Comparison of ENCODE assay signal across 22 cellular contexts in the genomic region with DNA sequence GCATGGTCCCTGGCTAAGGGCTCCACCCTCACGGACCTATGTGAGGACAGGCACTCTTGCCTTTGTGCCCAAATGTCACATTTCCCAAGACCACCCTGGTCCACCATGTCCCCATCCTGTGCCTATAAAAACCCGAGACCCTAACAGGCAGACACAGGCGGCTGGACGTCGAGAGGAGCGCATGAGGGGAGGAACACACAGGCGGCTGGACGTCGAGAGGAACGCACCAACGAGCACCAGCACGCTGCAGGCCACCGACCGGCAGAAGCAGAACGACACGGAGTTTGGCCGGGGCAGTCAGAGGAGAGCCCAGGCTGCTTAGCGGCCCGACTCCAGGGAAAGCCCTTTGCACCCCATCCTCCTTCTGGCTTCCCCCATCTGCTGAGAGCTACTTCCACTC.
DNase-seq lines count a peak whose midpoint lies in the region; ATAC-seq and TF ChIP-seq lines count a peak whose summit lies in the region.
"Had no signal": no experiment of that assay in that cellular context is flagged by ENCODE, and none has a peak within 500 bp of the region (broad histone marks: within the 10 kb centered on the region; RNA-seq: fewer than 3 reads in every experiment).

No MANE protein-coding gene starts in this region.

- H3K27ac Mint-ChIP-seq in osteocyte (ENCODE audit: unreplicated experiment), result no peak overlapping the region
- no peak overlapping the region for H3K27ac Mint-ChIP-seq in type B pancreatic cell
- H3K27ac Mint-ChIP-seq: CD4-positive, CD25-positive, alpha-beta regulatory T cell had no signal

- H3K9me3 Mint-ChIP-seq in osteocyte (ENCODE audit: unreplicated experiment) (peaks cover 24% of the 10 kb centered on the region), type B pancreatic cell (peaks cover 16% of the 10 kb centered on the region)

- DNase-seq in left cardiac atrium (peak; percentile 11), Right ventricle myocardium superior (no peak), islet precursor cell (peak; percentile 35), osteocyte (ENCODE audit: extremely low spot score, unreplicated experiment) (peak; percentile 77), type B pancreatic cell (ENCODE audit: extremely low spot score, unreplicated experiment) (peak; percentile 44), NCI-H2227 (lab: John Stamatoyannopoulos, UW; ENCODE audit: unreplicated experiment) (no peak), NCI-H82 treated with DMSO at 0.1 percent for 48 hours (lab: John Stamatoyannopoulos, UW; ENCODE audit: unreplicated experiment) (no peak)
- DNase-seq: BE2C; CD4-positive, CD25-positive, alpha-beta regulatory T cell; COR-L47; DMS 273 treated with DMSO at 0.1 percent for 48 hours; GDM1; GM23248; KBM-7; NCI-H1105; NCI-H2081; NCI-H2171 treated with DMSO at 0.1 percent for 48 hours; NCI-H446 treated with DMSO at 0.1 percent for 48 hours; NCI-H69; NK-92 treated with Interleukin-12 subunit alpha and Interleukin-12 subunit beta, amount 100 ng/mL, for 24 hours; SIG-M5 had no signal

- no peak overlapping the region for H3K4me3 Mint-ChIP-seq in osteocyte (ENCODE audit: unreplicated experiment)
- no peak overlapping the region for H3K4me3 Mint-ChIP-seq in type B pancreatic cell
- H3K4me3 Mint-ChIP-seq: CD4-positive, CD25-positive, alpha-beta regulatory T cell had no signal

- TF ChIP-seq CTCF in osteocyte (IDR thresholded peaks at IDR 0.05) (no peak), type B pancreatic cell (conservative IDR thresholded peaks at IDR 0.05) (no peak)

- no peaks in the 10 kb centered on the region for H3K36me3 Mint-ChIP-seq in osteocyte (ENCODE audit: unreplicated experiment)
- peaks cover 7% of the 10 kb centered on the region for H3K36me3 Mint-ChIP-seq in type B pancreatic cell

- no peaks in the 10 kb centered on the region for H3K27me3 Mint-ChIP-seq in osteocyte (ENCODE audit: unreplicated experiment)
- peaks cover 5% of the 10 kb centered on the region for H3K27me3 Mint-ChIP-seq in type B pancreatic cell
- H3K27me3 Mint-ChIP-seq: CD4-positive, CD25-positive, alpha-beta regulatory T cell had no signal

- intact Hi-C loops in left cardiac atrium (cut with DNase I) (no loop called here), Right ventricle myocardium superior (cut with DNase I) (no loop called here)

- no peak for ATAC-seq in left cardiac atrium
- no peak for ATAC-seq in Right ventricle myocardium superior (ENCODE audit: poor library complexity)
- no peak for ATAC-seq in HG03045 (IDR thresholded peaks at IDR 0.05; ENCODE audit: unreplicated experiment)

- no peaks in the 10 kb centered on the region for H3K4me1 Mint-ChIP-seq in osteocyte (ENCODE audit: unreplicated experiment)
- peaks cover 4% of the 10 kb centered on the region for H3K4me1 Mint-ChIP-seq in type B pancreatic cell (ENCODE audit: unreplicated experiment)
- H3K4me1 Mint-ChIP-seq: CD4-positive, CD25-positive, alpha-beta regulatory T cell had no signal

Comparison
In these comparisons a context has a peak if more than half of its experiments do, and no peak if none do; other contexts are left out.
1. DNase-seq: peak in left cardiac atrium (single experiment), islet precursor cell (single experiment), osteocyte (single experiment) and type B pancreatic cell (single experiment); none in Right ventricle myocardium superior (single experiment), NCI-H2227 (single experiment) and NCI-H82 treated with DMSO at 0.1 percent for 48 hours (single experiment).